Comparison of ENCODE assay signal across 11 cellular contexts in the genomic region with DNA sequence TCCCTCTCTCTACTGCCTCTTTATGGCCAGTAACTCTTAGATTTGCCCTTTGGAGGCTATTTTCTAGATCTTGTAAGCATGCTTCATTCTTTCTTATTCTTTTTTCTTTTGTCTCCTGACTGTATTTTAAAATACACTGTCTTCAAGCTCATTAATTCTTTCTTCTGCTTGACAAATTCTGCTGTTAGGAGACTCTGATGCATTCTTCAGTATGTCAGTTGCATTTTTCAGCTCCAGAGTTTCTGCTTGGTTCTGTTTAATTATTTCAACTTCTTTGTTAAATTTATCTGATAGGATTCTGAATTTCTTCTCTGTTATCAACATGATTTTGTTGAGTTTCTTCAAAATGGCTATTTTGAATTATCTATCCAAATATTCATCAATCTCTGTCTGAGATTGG.
"Had no signal": no experiment of that assay in that cellular context is flagged by ENCODE, and none has a peak within 500 bp of the region (broad histone marks: within the 10 kb centered on the region; RNA-seq: fewer than 3 reads in every experiment).

No MANE protein-coding gene starts in this region.

- H3K4me3 ChIP-seq: GM23248, GM23338, HAP-1 had no signal

- H3K4me1 Mint-ChIP-seq: GM23338, H9 had no signal

- DNase-seq: GM23248, GOT3, H7, H9, HCEC 1CT, HFFc6 had no signal

- H3K4me2 ChIP-seq: GM23338 had no signal

- H3K9me3 Mint-ChIP-seq: GM23338, H9, HFFc6 had no signal

- H3K9ac ChIP-seq: GM23248 had no signal

- H3K27ac ChIP-seq: GM23248 had no signal

- H3K9me3 ChIP-seq: HAP-1 had no signal

- FAIRE-seq: H1, H54 had no signal

- H3K4me1 ChIP-seq: HAP-1 had no signal

- ATAC-seq: GM23338, HCT116 had no signal

- H2AFZ ChIP-seq: GM23248, GM23338 had no signal

- H3K4me3 Mint-ChIP-seq: GM23338, H9, HFFc6 had no signal

- H3K27ac Mint-ChIP-seq: GM23338, H9, HFFc6 had no signal
